10 cellular contexts compared by ENCODE assay signal in genomic region chr19:3967983-3968382, GRCh38. TPM values are rescaled to one million over a fixed set of nuclear protein-coding genes. Genes with fewer than 3 reads are reported as not detected.
DNase-seq lines count a peak whose midpoint lies in the region; ATAC-seq, FAIRE-seq and TF ChIP-seq lines count a peak whose summit lies in the region.
"Not testable (repeated sequence)": the region's sequence is repeated elsewhere in the genome, so short reads cannot be mapped to it uniquely, and the experiment has no call there.
"Had no signal": no experiment of that assay in that cellular context is flagged by ENCODE, and none has a peak within 500 bp of the region (broad histone marks: within the 10 kb centered on the region; RNA-seq: fewer than 3 reads in every experiment).

No MANE protein-coding gene starts in this region.

- H3K27ac ChIP-seq in CD4-positive, alpha-beta T cell (ENCODE audit: low read depth, low read length), result not testable (repeated sequence)
- H3K27ac ChIP-seq in Peyer's patch (peak overlapping the region; percentile 59 to 99 (median 96)), astrocyte (ENCODE audit: low read depth, low read length) (peak overlapping the region; percentile 93), hepatocyte (peak overlapping the region; percentile 92), psoas muscle (peak overlapping the region; percentile 99), thyroid gland (peak overlapping the region; percentile 51 to 90 (median 65))

- intact Hi-C loops in CD4-positive, alpha-beta T cell (cut with DNase I, micrococcal nuclease); psoas muscle (cut with DNase I); thyroid gland (cut with DNase I): not testable (repeated sequence)

- H3K27me3 ChIP-seq in CD4-positive, alpha-beta T cell (ENCODE audit: control insufficient read depth, insufficient read depth, low read length); Peyer's patch; astrocyte (ENCODE audit: insufficient read depth, low read length); hepatocyte; mucosa of stomach (ENCODE audit: control insufficient read depth, insufficient read depth, low read length); psoas muscle (ENCODE audit: insufficient read depth in 3 of 3, low read length in 2 of 3); thyroid gland: not testable (repeated sequence)

- ATAC-seq in CD4-positive, alpha-beta T cell (ENCODE audit: poor library complexity); psoas muscle: not testable (repeated sequence)

- H3K4me3 ChIP-seq in Peyer's patch (peak overlapping the region in 1 of 4 donors; percentile 6), astrocyte (ENCODE audit: insufficient read depth, low read depth, low read length) (peak overlapping the region; percentile 43), psoas muscle (peak overlapping the region; percentile 96)
- H3K4me3 ChIP-seq in hepatocyte; mucosa of stomach (ENCODE audit: low read length); thyroid gland (replicated peaks in 1 of 3): not testable (repeated sequence)

- H3K27ac Mint-ChIP-seq in CD4-positive, alpha-beta T cell, result not testable (repeated sequence)
- peak overlapping the region; percentile 88 for H3K27ac Mint-ChIP-seq in astrocyte (ENCODE audit: unreplicated experiment)
- peak overlapping the region; percentile 98 for H3K27ac Mint-ChIP-seq in endothelial cell (ENCODE audit: unreplicated experiment)

- H3K9me3 Mint-ChIP-seq in CD4-positive, alpha-beta T cell; astrocyte (ENCODE audit: unreplicated experiment); endothelial cell (ENCODE audit: unreplicated experiment): not testable (repeated sequence)

- H3K4me3 Mint-ChIP-seq in CD4-positive, alpha-beta T cell, result peak overlapping the region; percentile 62
- H3K4me3 Mint-ChIP-seq in astrocyte (ENCODE audit: unreplicated experiment) (peak overlapping the region; percentile 96), endothelial cell (ENCODE audit: unreplicated experiment) (peak overlapping the region; percentile 97)

- TF ChIP-seq POLR2A in Peyer's patch (IDR thresholded peaks at IDR 0.05); thyroid gland (IDR thresholded peaks at IDR 0.05): not testable (repeated sequence)

- H3K4me1 ChIP-seq in Peyer's patch (peaks cover 0 to 55% (median 12%) of the 10 kb centered on the region in 4 donors), astrocyte (ENCODE audit: insufficient read depth, low read length) (peaks cover 29% of the 10 kb centered on the region), hepatocyte (ENCODE audit: insufficient read depth) (peaks cover 16% of the 10 kb centered on the region), mucosa of stomach (ENCODE audit: control insufficient read depth, insufficient read depth, low read length) (peaks cover 43% of the 10 kb centered on the region), psoas muscle (peaks cover 47% of the 10 kb centered on the region), thyroid gland (peaks cover 15 to 23% of the 10 kb centered on the region in 2 donors)

- not testable (repeated sequence) for H3K9me2 ChIP-seq in hepatocyte (replicated peaks; ENCODE audit: insufficient read depth)

- DNase-seq in CD4-positive, alpha-beta T cell; Peyer's patch; astrocyte (ENCODE audit: low read depth); endothelial cell (ENCODE audit: low spot score); hepatocyte (ENCODE audit: low spot score); thyroid gland: not testable (repeated sequence)
- peak in 1 of 2 donors; percentile 19 for DNase-seq in psoas muscle

- H3K9ac ChIP-seq in astrocyte (ENCODE audit: low read length) (peak overlapping the region; percentile 73), mucosa of stomach (ENCODE audit: low read length) (peak overlapping the region; percentile 52)

- 92% methylated on average over 12 of the region's 12 CpGs for WGBS in hepatocyte (ENCODE audit: low lambda C conversion rate, missing lambda C conversion rate)
- WGBS in psoas muscle, 3 donors, result 85 to 88% (median 87%) methylated on average over 12 of the region's 12 CpGs
- 94 to 95% methylated on average over 12 of the region's 12 CpGs for WGBS in thyroid gland, 2 donors

- not testable (repeated sequence) for H3K27me3 Mint-ChIP-seq in CD4-positive, alpha-beta T cell; astrocyte (ENCODE audit: low read depth, unreplicated experiment)
- peaks cover 20% of the 10 kb centered on the region for H3K27me3 Mint-ChIP-seq in endothelial cell (ENCODE audit: unreplicated experiment)

- H3K4me2 ChIP-seq in astrocyte (ENCODE audit: low read length), result peak overlapping the region; percentile 99
- H3K4me2 ChIP-seq in hepatocyte, result peak overlapping the region; percentile 57

- POLR2A ChIA-PET in CD4-positive, alpha-beta T cell (lab: Charles Lee), result interaction anchor here (4.6 kb wide), 1 partner anchor 16 kb away, joined by 72 read pairs; the partner anchor contains the start of gene EEF2

- peaks cover 87% of the 10 kb centered on the region for H4K20me1 ChIP-seq in astrocyte (ENCODE audit: insufficient read depth, low read length)
- peaks cover 38% of the 10 kb centered on the region for H4K20me1 ChIP-seq in hepatocyte (ENCODE audit: insufficient read depth, poor library complexity, severe bottlenecking)

- CTCF ChIA-PET in CD4-positive, alpha-beta T cell (lab: Charles Lee), result interaction anchor here (4.4 kb wide), 1 partner anchor 20 kb away, joined by 29 read pairs; no protein-coding TSS in a partner anchor

- TF ChIP-seq CTCF in CD4-positive, alpha-beta T cell (IDR thresholded peaks at IDR 0.05); Peyer's patch (IDR thresholded peaks at IDR 0.05); astrocyte (IDR thresholded peaks at IDR 0.05; ENCODE audit: insufficient read depth, low read depth, low read length); endothelial cell (IDR thresholded peaks at IDR 0.05; ENCODE audit: unreplicated experiment); hepatocyte (IDR thresholded peaks at IDR 0.05; ENCODE audit: poor library complexity); psoas muscle (IDR thresholded peaks at IDR 0.05); thyroid gland (IDR thresholded peaks at IDR 0.05): not testable (repeated sequence)

- peaks cover 22% of the 10 kb centered on the region for H3K4me1 Mint-ChIP-seq in CD4-positive, alpha-beta T cell (ENCODE audit: low read depth)
- peaks cover 25% of the 10 kb centered on the region for H3K4me1 Mint-ChIP-seq in astrocyte (ENCODE audit: low read depth, unreplicated experiment)
- H3K4me1 Mint-ChIP-seq in endothelial cell (ENCODE audit: unreplicated experiment), result peaks cover 30% of the 10 kb centered on the region

- H3K36me3 ChIP-seq in Peyer's patch (peaks cover 0 to 38% (median 0%) of the 10 kb centered on the region in 3 donors), astrocyte (ENCODE audit: insufficient read depth, low read length) (peaks cover 24% of the 10 kb centered on the region), psoas muscle (ENCODE audit: insufficient read depth in 1 of 2, low read depth in 1 of 2) (peaks cover 7 to 59% of the 10 kb centered on the region in 2 donors), thyroid gland (peaks cover 32 to 44% of the 10 kb centered on the region in 2 donors)
- H3K36me3 ChIP-seq in hepatocyte (replicated peaks; ENCODE audit: insufficient read depth, low read depth); mucosa of stomach (ENCODE audit: control insufficient read depth, insufficient read depth, low read length): not testable (repeated sequence)

- H3K79me2 ChIP-seq in astrocyte (ENCODE audit: insufficient read depth, low read length), result peaks cover 68% of the 10 kb centered on the region
- H3K79me2 ChIP-seq in hepatocyte, result peaks cover 53% of the 10 kb centered on the region

- H2AFZ ChIP-seq in astrocyte (ENCODE audit: low read depth, low read length); hepatocyte: not testable (repeated sequence)

- not testable (repeated sequence) for FAIRE-seq in astrocyte (lab: Jason Lieb, UNC)

- H3K36me3 Mint-ChIP-seq in CD4-positive, alpha-beta T cell (ENCODE audit: low read depth), result peaks cover 51% of the 10 kb centered on the region
- H3K36me3 Mint-ChIP-seq in astrocyte (ENCODE audit: low read depth, unreplicated experiment) (peaks cover 15% of the 10 kb centered on the region), endothelial cell (ENCODE audit: low read depth, unreplicated experiment) (peaks cover 36% of the 10 kb centered on the region)

- H3K9me3 ChIP-seq in CD4-positive, alpha-beta T cell (ENCODE audit: control insufficient read depth, low read length); Peyer's patch; astrocyte (ENCODE audit: insufficient read depth, low read depth, low read length); hepatocyte (ENCODE audit: low read depth); mucosa of stomach (ENCODE audit: control insufficient read depth, low read length); psoas muscle; thyroid gland: not testable (repeated sequence)

RNA-seq across cellular contexts. Expression of gene DAPK3, which starts 2.9 kb away (rescaled TPM):
- total RNA-seq in CD4-positive, alpha-beta T cell, result 10 to 100 TPM; 21.1 to 22.9 TPM
- 100 to 1,000 TPM in 1 of 4 donors, 10 to 100 TPM in 3; 61.3 to 106 (median 88.1) TPM for total RNA-seq in Peyer's patch
- total RNA-seq in astrocyte, result 242 and 264 TPM in 2 replicates
- total RNA-seq in endothelial cell (ENCODE audit: unreplicated experiment), result 316 TPM
- 113 and 140 TPM in 2 replicates for total RNA-seq in hepatocyte
- 103 and 123 TPM in 2 replicates for polyA plus RNA-seq in hepatocyte
- 100 to 1,000 TPM in 3 of 4 donors, 10 to 100 TPM in 1; 92.6 to 142 (median 105) TPM for total RNA-seq in psoas muscle
- 100 to 1,000 TPM; 148 to 176 (median 165) TPM for polyA plus RNA-seq in psoas muscle
- total RNA-seq in thyroid gland, result 10 to 100 TPM; 29.6 to 61.7 (median 40.3) TPM

RNA-seq across cellular contexts. Expression of gene EEF2, which starts 17.3 kb away (rescaled TPM):
- total RNA-seq in CD4-positive, alpha-beta T cell, result 1,000 to 10,000 TPM; 2,756 to 2,866 TPM
- total RNA-seq in Peyer's patch, result 1,000 to 10,000 TPM in 3 of 4 donors, 100 to 1,000 TPM in 1; 914 to 1,425 (median 1,203) TPM
- 2,578 and 2,739 TPM in 2 replicates for total RNA-seq in astrocyte
- 2,896 TPM for total RNA-seq in endothelial cell (ENCODE audit: unreplicated experiment)
- 1,740 and 1,817 TPM in 2 replicates for total RNA-seq in hepatocyte
- polyA plus RNA-seq in hepatocyte, result 444 and 526 TPM in 2 replicates
- 1,000 to 10,000 TPM; 2,332 to 3,628 (median 2,726) TPM for total RNA-seq in psoas muscle
- polyA plus RNA-seq in psoas muscle, result 1,000 to 10,000 TPM; 1,416 to 1,891 (median 1,484) TPM
- total RNA-seq in thyroid gland, result 1,000 to 10,000 TPM; 1,432 to 2,189 (median 1,729) TPM

RNA-seq across cellular contexts. Expression of gene NMRK2, which starts 35.1 kb away (rescaled TPM):
- total RNA-seq in CD4-positive, alpha-beta T cell, result not detected
- total RNA-seq in Peyer's patch, result not detected
- 0.73 TPM in 1 of 2 replicates, not detected in the other for total RNA-seq in astrocyte
- total RNA-seq in endothelial cell (ENCODE audit: unreplicated experiment), result 1.4 TPM
- total RNA-seq in hepatocyte, result 0.32 TPM in 1 of 2 replicates, not detected in the other
- 0.95 TPM in 1 of 2 replicates, not detected in the other for polyA plus RNA-seq in hepatocyte
- 100 to 1,000 TPM in 1 of 4 donors, 10 to 100 TPM in 2, 1 to 10 TPM in 1; 9.0 to 755 (median 89.4) TPM for total RNA-seq in psoas muscle
- polyA plus RNA-seq in psoas muscle, result 100 to 1,000 TPM in 2 of 3 donors, 10 to 100 TPM in 1; 45.2 to 636 (median 602) TPM
- total RNA-seq in thyroid gland, result not detected
- total RNA-seq: fibroblast of villous mesenchyme had no signal
- polyA plus RNA-seq: IgD-negative memory B cell had no signal

RNA-seq across cellular contexts. Expression of gene PIAS4, which starts 39.6 kb away (rescaled TPM):
- 10 to 100 TPM; 14.5 to 16.5 TPM for total RNA-seq in CD4-positive, alpha-beta T cell
- 10 to 100 TPM; 15.9 to 47.9 (median 24.2) TPM for total RNA-seq in Peyer's patch
- 26.0 and 26.4 TPM in 2 replicates for total RNA-seq in astrocyte
- 41.2 TPM for total RNA-seq in endothelial cell (ENCODE audit: unreplicated experiment)
- total RNA-seq in hepatocyte, result 16.7 and 18.1 TPM in 2 replicates
- 8.3 and 15.0 TPM in 2 replicates for polyA plus RNA-seq in hepatocyte
- total RNA-seq in psoas muscle, result 10 to 100 TPM; 14.6 to 27.2 (median 17.0) TPM
- polyA plus RNA-seq in psoas muscle, result 10 to 100 TPM; 12.7 to 21.8 (median 14.6) TPM
- 10 to 100 TPM; 14.7 to 32.3 (median 16.0) TPM for total RNA-seq in thyroid gland
